1 cellular context compared by ENCODE assay signal in the genomic region with DNA sequence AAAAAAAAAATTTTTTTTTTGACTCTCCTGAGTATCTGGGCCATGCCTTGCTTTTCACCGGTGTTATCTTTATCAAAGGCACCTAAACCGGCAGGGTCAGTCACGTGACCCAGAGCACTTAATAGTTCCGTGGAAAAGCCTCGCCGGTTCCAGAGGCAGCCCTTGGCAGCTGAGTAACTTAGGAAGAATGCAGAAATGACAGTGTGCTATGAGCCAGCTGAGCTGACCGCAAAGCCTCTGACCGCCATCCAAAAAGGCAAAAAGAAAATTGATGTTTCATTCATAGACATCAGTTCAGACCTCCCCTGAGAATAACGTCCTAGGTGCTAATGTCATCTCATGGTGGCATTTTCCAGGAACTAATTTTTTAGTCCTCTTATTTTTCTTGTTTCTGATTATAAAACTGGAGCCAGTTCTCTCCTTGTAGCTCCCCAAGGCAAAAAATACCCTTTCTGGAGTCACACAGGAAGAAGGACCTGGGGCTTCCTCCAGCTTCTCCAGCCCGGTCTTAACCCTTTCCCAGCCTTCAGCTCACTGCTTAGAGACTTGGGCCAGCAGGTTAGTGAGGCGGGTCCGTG.
TF ChIP-seq lines count a peak whose summit lies in the region.

No MANE protein-coding gene starts in this region.

TF ChIP-seq in HepG2, 621 proteins besides CTCF, POLR2A, EP300 and RAD21 (continued from another document):
- TF ChIP-seq, protein P1, sequence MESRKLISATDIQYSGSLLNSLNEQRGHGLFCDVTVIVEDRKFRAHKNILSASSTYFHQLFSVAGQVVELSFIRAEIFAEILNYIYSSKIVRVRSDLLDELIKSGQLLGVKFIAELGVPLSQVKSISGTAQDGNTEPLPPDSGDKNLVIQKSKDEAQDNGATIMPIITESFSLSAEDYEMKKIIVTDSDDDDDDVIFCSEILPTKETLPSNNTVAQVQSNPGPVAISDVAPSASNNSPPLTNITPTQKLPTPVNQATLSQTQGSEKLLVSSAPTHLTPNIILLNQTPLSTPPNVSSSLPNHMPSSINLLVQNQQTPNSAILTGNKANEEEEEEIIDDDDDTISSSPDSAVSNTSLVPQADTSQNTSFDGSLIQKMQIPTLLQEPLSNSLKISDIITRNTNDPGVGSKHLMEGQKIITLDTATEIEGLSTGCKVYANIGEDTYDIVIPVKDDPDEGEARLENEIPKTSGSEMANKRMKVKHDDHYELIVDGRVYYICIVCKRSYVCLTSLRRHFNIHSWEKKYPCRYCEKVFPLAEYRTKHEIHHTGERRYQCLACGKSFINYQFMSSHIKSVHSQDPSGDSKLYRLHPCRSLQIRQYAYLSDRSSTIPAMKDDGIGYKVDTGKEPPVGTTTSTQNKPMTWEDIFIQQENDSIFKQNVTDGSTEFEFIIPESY (CRISPR knock-in tag; IDR thresholded peaks at IDR 0.05) = peak; percentile 95
- TF ChIP-seq ZSCAN22 (CRISPR knock-in tag; IDR thresholded peaks at IDR 0.05) (no peak), TAF15 (IDR thresholded peaks at IDR 0.05; ENCODE audit: low read depth, low read length, poor library complexity, severe bottlenecking) (no peak), HNRNPK (IDR thresholded peaks at IDR 0.05; ENCODE audit: low read depth, low read length, poor library complexity, severe bottlenecking) (no peak), FOSL2 (CRISPR knock-in tag; IDR thresholded peaks at IDR 0.05) (peak; percentile 65), ZNF737 (CRISPR knock-in tag; IDR thresholded peaks at IDR 0.05; ENCODE audit: borderline replicate concordance) (no peak), SETDB1 (CRISPR knock-in tag; IDR thresholded peaks at IDR 0.05; ENCODE audit: borderline replicate concordance) (no peak), SIN3A (IDR thresholded peaks at IDR 0.05; ENCODE audit: borderline replicate concordance, low read depth, low read length) (0 out of 2 replicates have a peak, but pooled peaks have one; percentile 49), DMAP1 (CRISPR knock-in tag; IDR thresholded peaks at IDR 0.05) (no peak), ZNF564 (CRISPR knock-in tag; IDR thresholded peaks at IDR 0.05) (no peak), ZNF674 (CRISPR knock-in tag; IDR thresholded peaks at IDR 0.05; ENCODE audit: low read depth) (no peak), ZBTB21 (CRISPR knock-in tag; IDR thresholded peaks at IDR 0.05) (no peak), ZMAT3 (CRISPR knock-in tag; conservative IDR thresholded peaks at IDR 0.05) (no peak), XBP1 (CRISPR knock-in tag; IDR thresholded peaks at IDR 0.05) (no peak), REXO4 (CRISPR knock-in tag; IDR thresholded peaks at IDR 0.05; ENCODE audit: borderline replicate concordance) (no peak), CHD4 (IDR thresholded peaks at IDR 0.05; ENCODE audit: borderline replicate concordance, low read length) (no peak), ZNF841 (CRISPR knock-in tag; IDR thresholded peaks at IDR 0.05; ENCODE audit: borderline replicate concordance) (no peak), RBAK (CRISPR knock-in tag; IDR thresholded peaks at IDR 0.05) (no peak), NFE2L1 (CRISPR knock-in tag; IDR thresholded peaks at IDR 0.05; ENCODE audit: borderline replicate concordance) (no peak), MIXL1 (CRISPR knock-in tag; IDR thresholded peaks at IDR 0.05) (no peak), SUZ12 (IDR thresholded peaks at IDR 0.05; ENCODE audit: low read depth, low read length) (no peak)
- TF ChIP-seq, protein P2, sequence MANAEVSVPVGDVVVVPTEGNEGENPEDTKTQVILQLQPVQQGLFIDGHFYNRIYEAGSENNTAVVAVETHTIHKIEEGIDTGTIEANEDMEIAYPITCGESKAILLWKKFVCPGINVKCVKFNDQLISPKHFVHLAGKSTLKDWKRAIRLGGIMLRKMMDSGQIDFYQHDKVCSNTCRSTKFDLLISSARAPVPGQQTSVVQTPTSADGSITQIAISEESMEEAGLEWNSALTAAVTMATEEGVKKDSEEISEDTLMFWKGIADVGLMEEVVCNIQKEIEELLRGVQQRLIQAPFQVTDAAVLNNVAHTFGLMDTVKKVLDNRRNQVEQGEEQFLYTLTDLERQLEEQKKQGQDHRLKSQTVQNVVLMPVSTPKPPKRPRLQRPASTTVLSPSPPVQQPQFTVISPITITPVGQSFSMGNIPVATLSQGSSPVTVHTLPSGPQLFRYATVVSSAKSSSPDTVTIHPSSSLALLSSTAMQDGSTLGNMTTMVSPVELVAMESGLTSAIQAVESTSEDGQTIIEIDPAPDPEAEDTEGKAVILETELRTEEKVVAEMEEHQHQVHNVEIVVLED (CRISPR knock-in tag; IDR thresholded peaks at IDR 0.05; ENCODE audit: borderline replicate concordance) = no peak
- TF ChIP-seq, protein P3, sequence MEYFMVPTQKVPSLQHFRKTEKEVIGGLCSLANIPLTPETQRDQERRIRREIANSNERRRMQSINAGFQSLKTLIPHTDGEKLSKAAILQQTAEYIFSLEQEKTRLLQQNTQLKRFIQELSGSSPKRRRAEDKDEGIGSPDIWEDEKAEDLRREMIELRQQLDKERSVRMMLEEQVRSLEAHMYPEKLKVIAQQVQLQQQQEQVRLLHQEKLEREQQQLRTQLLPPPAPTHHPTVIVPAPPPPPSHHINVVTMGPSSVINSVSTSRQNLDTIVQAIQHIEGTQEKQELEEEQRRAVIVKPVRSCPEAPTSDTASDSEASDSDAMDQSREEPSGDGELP (IDR thresholded peaks at IDR 0.05; ENCODE audit: borderline replicate concordance, low read depth) = peak; percentile 37; the same call in 1 of the 2 replicates
- TF ChIP-seq, protein P4, sequence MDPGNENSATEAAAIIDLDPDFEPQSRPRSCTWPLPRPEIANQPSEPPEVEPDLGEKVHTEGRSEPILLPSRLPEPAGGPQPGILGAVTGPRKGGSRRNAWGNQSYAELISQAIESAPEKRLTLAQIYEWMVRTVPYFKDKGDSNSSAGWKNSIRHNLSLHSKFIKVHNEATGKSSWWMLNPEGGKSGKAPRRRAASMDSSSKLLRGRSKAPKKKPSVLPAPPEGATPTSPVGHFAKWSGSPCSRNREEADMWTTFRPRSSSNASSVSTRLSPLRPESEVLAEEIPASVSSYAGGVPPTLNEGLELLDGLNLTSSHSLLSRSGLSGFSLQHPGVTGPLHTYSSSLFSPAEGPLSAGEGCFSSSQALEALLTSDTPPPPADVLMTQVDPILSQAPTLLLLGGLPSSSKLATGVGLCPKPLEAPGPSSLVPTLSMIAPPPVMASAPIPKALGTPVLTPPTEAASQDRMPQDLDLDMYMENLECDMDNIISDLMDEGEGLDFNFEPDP (CRISPR knock-in tag; conservative IDR thresholded peaks at IDR 0.05) = 0 out of 2 replicates have a peak, but pooled peaks have one; percentile 8
- TF ChIP-seq, protein P5, sequence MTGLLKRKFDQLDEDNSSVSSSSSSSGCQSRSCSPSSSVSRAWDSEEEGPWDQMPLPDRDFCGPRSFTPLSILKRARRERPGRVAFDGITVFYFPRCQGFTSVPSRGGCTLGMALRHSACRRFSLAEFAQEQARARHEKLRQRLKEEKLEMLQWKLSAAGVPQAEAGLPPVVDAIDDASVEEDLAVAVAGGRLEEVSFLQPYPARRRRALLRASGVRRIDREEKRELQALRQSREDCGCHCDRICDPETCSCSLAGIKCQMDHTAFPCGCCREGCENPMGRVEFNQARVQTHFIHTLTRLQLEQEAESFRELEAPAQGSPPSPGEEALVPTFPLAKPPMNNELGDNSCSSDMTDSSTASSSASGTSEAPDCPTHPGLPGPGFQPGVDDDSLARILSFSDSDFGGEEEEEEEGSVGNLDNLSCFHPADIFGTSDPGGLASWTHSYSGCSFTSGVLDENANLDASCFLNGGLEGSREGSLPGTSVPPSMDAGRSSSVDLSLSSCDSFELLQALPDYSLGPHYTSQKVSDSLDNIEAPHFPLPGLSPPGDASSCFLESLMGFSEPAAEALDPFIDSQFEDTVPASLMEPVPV (CRISPR knock-in tag; IDR thresholded peaks at IDR 0.05) = no peak
- TF ChIP-seq, protein P6, sequence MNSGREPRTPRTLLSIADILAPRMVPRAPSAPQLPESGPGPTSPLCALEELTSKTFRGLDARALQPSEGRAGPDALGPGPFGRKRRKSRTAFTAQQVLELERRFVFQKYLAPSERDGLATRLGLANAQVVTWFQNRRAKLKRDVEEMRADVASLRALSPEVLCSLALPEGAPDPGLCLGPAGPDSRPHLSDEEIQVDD (CRISPR knock-in tag; IDR thresholded peaks at IDR 0.05; ENCODE audit: borderline replicate concordance) = no peak
- TF ChIP-seq, protein P7, sequence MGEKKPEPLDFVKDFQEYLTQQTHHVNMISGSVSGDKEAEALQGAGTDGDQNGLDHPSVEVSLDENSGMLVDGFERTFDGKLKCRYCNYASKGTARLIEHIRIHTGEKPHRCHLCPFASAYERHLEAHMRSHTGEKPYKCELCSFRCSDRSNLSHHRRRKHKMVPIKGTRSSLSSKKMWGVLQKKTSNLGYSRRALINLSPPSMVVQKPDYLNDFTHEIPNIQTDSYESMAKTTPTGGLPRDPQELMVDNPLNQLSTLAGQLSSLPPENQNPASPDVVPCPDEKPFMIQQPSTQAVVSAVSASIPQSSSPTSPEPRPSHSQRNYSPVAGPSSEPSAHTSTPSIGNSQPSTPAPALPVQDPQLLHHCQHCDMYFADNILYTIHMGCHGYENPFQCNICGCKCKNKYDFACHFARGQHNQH (CRISPR knock-in tag; IDR thresholded peaks at IDR 0.05) = no peak
- TF ChIP-seq, protein P8, sequence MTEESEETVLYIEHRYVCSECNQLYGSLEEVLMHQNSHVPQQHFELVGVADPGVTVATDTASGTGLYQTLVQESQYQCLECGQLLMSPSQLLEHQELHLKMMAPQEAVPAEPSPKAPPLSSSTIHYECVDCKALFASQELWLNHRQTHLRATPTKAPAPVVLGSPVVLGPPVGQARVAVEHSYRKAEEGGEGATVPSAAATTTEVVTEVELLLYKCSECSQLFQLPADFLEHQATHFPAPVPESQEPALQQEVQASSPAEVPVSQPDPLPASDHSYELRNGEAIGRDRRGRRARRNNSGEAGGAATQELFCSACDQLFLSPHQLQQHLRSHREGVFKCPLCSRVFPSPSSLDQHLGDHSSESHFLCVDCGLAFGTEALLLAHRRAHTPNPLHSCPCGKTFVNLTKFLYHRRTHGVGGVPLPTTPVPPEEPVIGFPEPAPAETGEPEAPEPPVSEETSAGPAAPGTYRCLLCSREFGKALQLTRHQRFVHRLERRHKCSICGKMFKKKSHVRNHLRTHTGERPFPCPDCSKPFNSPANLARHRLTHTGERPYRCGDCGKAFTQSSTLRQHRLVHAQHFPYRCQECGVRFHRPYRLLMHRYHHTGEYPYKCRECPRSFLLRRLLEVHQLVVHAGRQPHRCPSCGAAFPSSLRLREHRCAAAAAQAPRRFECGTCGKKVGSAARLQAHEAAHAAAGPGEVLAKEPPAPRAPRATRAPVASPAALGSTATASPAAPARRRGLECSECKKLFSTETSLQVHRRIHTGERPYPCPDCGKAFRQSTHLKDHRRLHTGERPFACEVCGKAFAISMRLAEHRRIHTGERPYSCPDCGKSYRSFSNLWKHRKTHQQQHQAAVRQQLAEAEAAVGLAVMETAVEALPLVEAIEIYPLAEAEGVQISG (CRISPR knock-in tag; IDR thresholded peaks at IDR 0.05) = no peak
- TF ChIP-seq, protein P9, sequence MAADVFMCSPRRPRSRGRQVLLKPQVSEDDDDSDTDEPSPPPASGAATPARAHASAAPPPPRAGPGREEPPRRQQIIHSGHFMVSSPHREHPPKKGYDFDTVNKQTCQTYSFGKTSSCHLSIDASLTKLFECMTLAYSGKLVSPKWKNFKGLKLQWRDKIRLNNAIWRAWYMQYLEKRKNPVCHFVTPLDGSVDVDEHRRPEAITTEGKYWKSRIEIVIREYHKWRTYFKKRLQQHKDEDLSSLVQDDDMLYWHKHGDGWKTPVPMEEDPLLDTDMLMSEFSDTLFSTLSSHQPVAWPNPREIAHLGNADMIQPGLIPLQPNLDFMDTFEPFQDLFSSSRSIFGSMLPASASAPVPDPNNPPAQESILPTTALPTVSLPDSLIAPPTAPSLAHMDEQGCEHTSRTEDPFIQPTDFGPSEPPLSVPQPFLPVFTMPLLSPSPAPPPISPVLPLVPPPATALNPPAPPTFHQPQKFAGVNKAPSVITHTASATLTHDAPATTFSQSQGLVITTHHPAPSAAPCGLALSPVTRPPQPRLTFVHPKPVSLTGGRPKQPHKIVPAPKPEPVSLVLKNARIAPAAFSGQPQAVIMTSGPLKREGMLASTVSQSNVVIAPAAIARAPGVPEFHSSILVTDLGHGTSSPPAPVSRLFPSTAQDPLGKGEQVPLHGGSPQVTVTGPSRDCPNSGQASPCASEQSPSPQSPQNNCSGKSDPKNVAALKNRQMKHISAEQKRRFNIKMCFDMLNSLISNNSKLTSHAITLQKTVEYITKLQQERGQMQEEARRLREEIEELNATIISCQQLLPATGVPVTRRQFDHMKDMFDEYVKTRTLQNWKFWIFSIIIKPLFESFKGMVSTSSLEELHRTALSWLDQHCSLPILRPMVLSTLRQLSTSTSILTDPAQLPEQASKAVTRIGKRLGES (CRISPR knock-in tag; IDR thresholded peaks at IDR 0.05; ENCODE audit: borderline replicate concordance) = no peak
- TF ChIP-seq, protein P10, sequence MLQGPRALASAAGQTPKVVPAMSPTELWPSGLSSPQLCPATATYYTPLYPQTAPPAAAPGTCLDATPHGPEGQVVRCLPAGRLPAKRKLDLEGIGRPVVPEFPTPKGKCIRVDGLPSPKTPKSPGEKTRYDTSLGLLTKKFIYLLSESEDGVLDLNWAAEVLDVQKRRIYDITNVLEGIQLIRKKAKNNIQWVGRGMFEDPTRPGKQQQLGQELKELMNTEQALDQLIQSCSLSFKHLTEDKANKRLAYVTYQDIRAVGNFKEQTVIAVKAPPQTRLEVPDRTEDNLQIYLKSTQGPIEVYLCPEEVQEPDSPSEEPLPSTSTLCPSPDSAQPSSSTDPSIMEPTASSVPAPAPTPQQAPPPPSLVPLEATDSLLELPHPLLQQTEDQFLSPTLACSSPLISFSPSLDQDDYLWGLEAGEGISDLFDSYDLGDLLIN (CRISPR knock-in tag; IDR thresholded peaks at IDR 0.05; ENCODE audit: borderline replicate concordance) = no peak
